ENCODE assay signal across 18 cellular contexts in the genomic region with DNA sequence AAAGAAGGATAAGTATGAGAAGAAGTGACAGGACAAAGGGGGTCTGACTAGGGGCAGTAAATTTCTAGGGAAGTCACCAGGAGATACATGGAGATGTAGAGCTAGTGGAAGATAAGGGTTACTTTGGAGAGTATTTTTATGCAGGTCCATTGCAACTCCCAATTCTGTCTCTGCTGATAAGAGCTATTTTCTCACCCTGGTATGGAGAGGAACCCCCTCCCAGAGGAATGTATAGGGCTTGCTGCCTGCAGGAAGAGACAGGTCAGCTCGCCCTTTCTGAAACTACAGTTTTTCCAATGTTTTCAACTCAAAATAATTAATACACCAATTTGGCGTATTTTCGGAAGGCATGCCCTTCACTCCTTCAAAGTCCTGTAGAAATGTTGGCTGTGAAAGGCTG.
"Had no signal": no experiment of that assay in that cellular context is flagged by ENCODE, and none has a peak within 500 bp of the region (broad histone marks: within the 10 kb centered on the region; RNA-seq: fewer than 3 reads in every experiment).

No MANE protein-coding gene starts in this region.

- H3K9me3 Mint-ChIP-seq: memory B cell, naive B cell, nephron progenitor cell had no signal

- H3K79me2 ChIP-seq: parathyroid adenoma had no signal

- H3K36me3 Mint-ChIP-seq: memory B cell, naive B cell had no signal

- H2AFZ ChIP-seq: parathyroid adenoma had no signal

- H3K27ac ChIP-seq: dorsolateral prefrontal cortex, lower lobe of right lung, parathyroid adenoma, psoas muscle had no signal

- H3K36me3 ChIP-seq: heart left ventricle, lower lobe of right lung had no signal

- H3K27me3 ChIP-seq: dorsolateral prefrontal cortex, heart left ventricle had no signal

- H3K9me3 ChIP-seq: heart left ventricle, lower lobe of right lung, psoas muscle had no signal

- H3K4me1 Mint-ChIP-seq: memory B cell had no signal

- DNase-seq: cortex of kidney; dorsolateral prefrontal cortex; effector CD8-positive, alpha-beta T cell; heart left ventricle; hippocampal formation; lower lobe of right lung; naive B cell; nephron progenitor cell; psoas muscle; retina; stimulated activated CD4-positive, alpha-beta T cell treated with anti-CD3 and anti-CD28 coated beads, Interleukin-2, amount 100 ng/mL, for 48 hours; stimulated activated naive CD4-positive, alpha-beta T cell treated with Interleukin-2 at 50 U/mL for 16 hours; trophoblast cell had no signal

- H3K27ac Mint-ChIP-seq: memory B cell, nephron progenitor cell had no signal

- ATAC-seq: esophagus mucosa, left lobe of liver, lower lobe of right lung, psoas muscle, sciatic nerve had no signal

- H3K4me3 Mint-ChIP-seq: memory B cell, naive B cell, nephron progenitor cell had no signal

- H3K4me1 ChIP-seq: lower lobe of right lung, parathyroid adenoma, psoas muscle had no signal

- H3K4me3 ChIP-seq: dorsolateral prefrontal cortex, heart left ventricle, lower lobe of right lung, psoas muscle had no signal

- H3K9ac ChIP-seq: parathyroid adenoma had no signal
